ENCODE assay signal across 6 cellular contexts in the genomic region with DNA sequence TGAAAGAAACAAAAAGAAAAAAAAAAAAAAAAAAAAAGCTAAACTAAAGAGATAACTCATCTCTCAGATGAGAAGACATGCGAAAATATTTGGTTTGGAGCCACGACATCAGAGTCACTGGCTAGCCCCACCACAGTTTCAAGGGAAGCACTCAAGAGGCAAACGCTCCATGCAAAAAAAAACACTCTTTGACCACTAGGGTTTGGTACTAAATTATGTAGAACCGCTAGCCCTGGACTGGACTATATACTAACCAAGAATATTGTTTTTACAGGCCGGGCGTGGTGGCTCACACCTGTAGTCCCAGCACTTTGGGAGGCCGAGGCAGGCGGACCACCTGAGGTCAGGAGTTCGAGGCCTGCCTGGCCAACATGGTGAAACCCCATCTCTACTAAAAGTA.
"Had no signal": no experiment of that assay in that cellular context is flagged by ENCODE, and none has a peak within 500 bp of the region (broad histone marks: within the 10 kb centered on the region; RNA-seq: fewer than 3 reads in every experiment).

No MANE protein-coding gene starts in this region.

- H3K9me3 Mint-ChIP-seq: GM23338, H9 had no signal

- H3K9ac ChIP-seq: KMS-11 had no signal

- H2AFZ ChIP-seq: GM23338 had no signal

- H3K4me3 Mint-ChIP-seq: GM23338, H9 had no signal

- ATAC-seq: GM23338 had no signal

- H3K27ac ChIP-seq: KMS-11 had no signal

- H3K4me3 ChIP-seq: GM23338 had no signal

- H3K4me2 ChIP-seq: GM23338, KMS-11 had no signal

- H3K4me1 Mint-ChIP-seq: GM23338, H9 had no signal

- H3K27ac Mint-ChIP-seq: GM23338, H9 had no signal

- DNase-seq: H9, HCEC 1CT, Karpas-422, KBM-7 had no signal
